Comparison of ENCODE assay signal across 8 cellular contexts in genomic region chr15:60520825-60521368, GRCh38. TPM values are rescaled to one million over a fixed set of nuclear protein-coding genes. Genes with fewer than 3 reads are reported as not detected.
DNase-seq lines count a peak whose midpoint lies in the region; ATAC-seq, FAIRE-seq and TF ChIP-seq lines count a peak whose summit lies in the region.

No MANE protein-coding gene starts in this region.

- H3K9me3 ChIP-seq in SJSA1 (replicated peaks) (no peaks in the 10 kb centered on the region), psoas muscle (no peaks in the 10 kb centered on the region), aorta (ENCODE audit: control insufficient read depth, low read length) (no peaks in the 10 kb centered on the region)

- WGBS in psoas muscle, 3 donors = 71 to 72% (median 71%) methylated on average over 8 of the region's 8 CpGs
- 64 to 67% methylated on average over 8 of the region's 8 CpGs for WGBS in aorta, 2 donors

- H3K27ac ChIP-seq in KMS-11 = no peak overlapping the region
- no peak overlapping the region for H3K27ac ChIP-seq in SJSA1
- H3K27ac ChIP-seq in psoas muscle = peak overlapping the region; percentile 61
- no peak overlapping the region for H3K27ac ChIP-seq in aorta (ENCODE audit: low read depth in 1 of 2, low read length in 2 of 2)

- peak; percentile 91 for FAIRE-seq in A204.1 (lab: Jason Lieb, UNC)

- no peak overlapping the region for H2AFZ ChIP-seq in KMS-11 (ENCODE audit: low read depth)

- ATAC-seq in GM18498 (IDR thresholded peaks at IDR 0.05; ENCODE audit: unreplicated experiment) (peak; percentile 54), psoas muscle (peak; percentile 68 to 78 (median 72)), aorta (ENCODE audit: low FRiP score) (peak; percentile 69)

- no peak overlapping the region for H3K9ac ChIP-seq in KMS-11

- H3K4me1 ChIP-seq in KMS-11 (ENCODE audit: low read depth, poor library complexity, severe bottlenecking) (peaks cover 31% of the 10 kb centered on the region), SJSA1 (replicated peaks) (0 out of 2 replicates have a peak, but pooled peaks cover 5% of the 10 kb centered on the region), psoas muscle (peaks cover 23% of the 10 kb centered on the region), aorta (ENCODE audit: control insufficient read depth in 1 of 2, insufficient read depth in 2 of 2, low read length in 2 of 2) (no peaks in the 10 kb centered on the region)

- TF ChIP-seq CTCF in KMS-11 (conservative IDR thresholded peaks at IDR 0.05; ENCODE audit: low read depth, low read length) (peak; percentile 83), psoas muscle (IDR thresholded peaks at IDR 0.05) (peak; percentile 86)

- 0 out of 2 replicates have a peak overlapping the region, but pooled peaks have one; percentile 4 for H3K4me2 ChIP-seq in KMS-11

- peaks cover 56% of the 10 kb centered on the region for H3K79me2 ChIP-seq in KMS-11 (ENCODE audit: insufficient read depth, low read depth)

- H3K27me3 ChIP-seq in KMS-11 (ENCODE audit: insufficient read depth, low read depth) (no peaks in the 10 kb centered on the region), SJSA1 (replicated peaks) (no peaks in the 10 kb centered on the region), psoas muscle (ENCODE audit: insufficient read depth in 3 of 3, low read length in 2 of 3) (no peaks in the 10 kb centered on the region), aorta (ENCODE audit: control insufficient read depth in 1 of 2, insufficient read depth in 2 of 2, low read length in 1 of 2) (no peaks in the 10 kb centered on the region)

- DNase-seq in SJSA1 (ENCODE audit: low read depth in 1 of 2, low spot score in 2 of 2) (peak; percentile 48 to 71), globus pallidus (ENCODE audit: low spot score) (peak; percentile 35), psoas muscle (peak; percentile 66 to 71), aorta (peak; percentile 77 to 86)
- DNase-seq in activated gamma-delta T cell treated with anti-CD3 and anti-CD28 coated beads, Interleukin-2, amount 50 U/mL, for 16 hours (ENCODE audit: low read depth) = peak; percentile 72

- H3K4me3 ChIP-seq in KMS-11 (IDR thresholded peaks at IDR 0.05; ENCODE audit: insufficient read depth, low read depth, low read length) (no peak overlapping the region), SJSA1 (no peak overlapping the region), psoas muscle (no peak overlapping the region), aorta (ENCODE audit: low read length in 2 of 2) (no peak overlapping the region)

- intact Hi-C loops in psoas muscle (cut with DNase I) (no loop called here), aorta (cut with DNase I) (no loop called here)

- H4K20me1 ChIP-seq in KMS-11 (ENCODE audit: insufficient read depth) = peaks cover 3% of the 10 kb centered on the region; the same call in 1 of the 2 replicates

- no peaks in the 10 kb centered on the region for H3K36me3 ChIP-seq in KMS-11 (ENCODE audit: insufficient read depth)
- no peaks in the 10 kb centered on the region for H3K36me3 ChIP-seq in SJSA1
- peaks cover 0 to 3% of the 10 kb centered on the region in 2 donors for H3K36me3 ChIP-seq in psoas muscle (ENCODE audit: insufficient read depth in 1 of 2, low read depth in 1 of 2)
- peaks cover 0 to 3% of the 10 kb centered on the region in 2 donors for H3K36me3 ChIP-seq in aorta (ENCODE audit: control insufficient read depth in 1 of 2, insufficient read depth in 2 of 2, low read length in 1 of 2)

RNA-seq across cellular contexts. Expression of gene ICE2, which starts 42.0 kb away (rescaled TPM):
- total RNA-seq in SJSA1 (2014; rRNA removed; shearing (Covaris generic)) = 25.1 and 28.5 TPM in 2 replicates
- total RNA-seq in psoas muscle (10 to 100 TPM; 20.0 to 25.9 (median 22.7) TPM), aorta (10 to 100 TPM; 40.0 to 62.0 TPM)
- polyA plus RNA-seq in psoas muscle (10 to 100 TPM in 1 of 3 donors, 1 to 10 TPM in 2; 5.2 to 12.5 (median 6.6) TPM), aorta (10 to 100 TPM in 1 of 2 donors, 1 to 10 TPM in 1; 7.1 to 12.0 TPM)
